Comparison of ENCODE assay signal across 8 cellular contexts in genomic region chr4:101419324-101420135, GRCh38.
DNase-seq lines count a peak whose midpoint lies in the region; ATAC-seq and TF ChIP-seq lines count a peak whose summit lies in the region.

No MANE protein-coding gene starts in this region.

- ATAC-seq in GM19351 (IDR thresholded peaks at IDR 0.05; ENCODE audit: unreplicated experiment), result peak; percentile 62
- ATAC-seq in HG03280 (IDR thresholded peaks at IDR 0.05; ENCODE audit: unreplicated experiment), result peak; percentile 83

- TF ChIP-seq CTCF in nephron (IDR thresholded peaks at IDR 0.05; ENCODE audit: unreplicated experiment in 3 of 3), result no peak

- DNase-seq in ELF-1 (ENCODE audit: low read depth, low spot score) (peak; percentile 14), SHP77 treated with DMSO at 0.1 percent for 48 hours (lab: John Stamatoyannopoulos, UW) (peak; percentile 15), GM03348 (ENCODE audit: low spot score) (no peak), NCI-H82 treated with DMSO at 0.1 percent for 48 hours (lab: John Stamatoyannopoulos, UW; ENCODE audit: unreplicated experiment) (no peak), anterior cingulate cortex (lab: John Stamatoyannopoulos, UW) (no peak)

- no peak overlapping the region for H3K4me3 Mint-ChIP-seq in nephron

- peaks cover 18% of the 10 kb centered on the region for H3K4me1 Mint-ChIP-seq in nephron

- peak overlapping the region; percentile 23 to 48 (median 32) for H3K27ac Mint-ChIP-seq in nephron

- H3K27me3 Mint-ChIP-seq in nephron (ENCODE audit: low read depth), result no peaks in the 10 kb centered on the region

- no peaks in the 10 kb centered on the region for H3K36me3 Mint-ChIP-seq in nephron (ENCODE audit: low read depth)

- peaks cover 3% of the 10 kb centered on the region for H3K9me3 Mint-ChIP-seq in nephron

Comparison
In these comparisons a context has a peak if more than half of its experiments do, and no peak if none do; other contexts are left out.
1. DNase-seq: peak in ELF-1 (single experiment) and SHP77 treated with DMSO at 0.1 percent for 48 hours (single experiment); none in GM03348 (single experiment), NCI-H82 treated with DMSO at 0.1 percent for 48 hours (single experiment) and anterior cingulate cortex (0 of 58).